ENCODE assay signal across 14 cellular contexts in genomic region chr11:123490527-123490926, GRCh38.
"Had no signal": no experiment of that assay in that cellular context is flagged by ENCODE, and none has a peak within 500 bp of the region (broad histone marks: within the 10 kb centered on the region; RNA-seq: fewer than 3 reads in every experiment).

No MANE protein-coding gene starts in this region.

- H3K4me3 ChIP-seq: esophagus squamous epithelium, heart left ventricle, left ventricle myocardium inferior, prostate gland, right lobe of liver, thyroid gland, uterus had no signal

- H3K36me3 ChIP-seq: esophagus squamous epithelium, heart left ventricle, left ventricle myocardium inferior, prostate gland, right lobe of liver, thyroid gland, uterus had no signal

- DNase-seq: activated CD4-positive, alpha-beta memory T cell treated with anti-CD3 and anti-CD28 coated beads, Interleukin-2, amount 10 ng/mL, durations not matched to agents 7 days and 5 days; activated CD8-positive, alpha-beta memory T cell treated with anti-CD3 and anti-CD28 coated beads, Interleukin-2, amount 50 U/mL, for 48 hours; aorta; esophagus squamous epithelium; foreskin fibroblast; heart left ventricle; islet precursor cell; left ventricle myocardium inferior; occipital lobe; right lobe of liver; thyroid gland; uterus had no signal

- FAIRE-seq: bronchial epithelial cell had no signal

- H3K9me3 ChIP-seq: esophagus squamous epithelium, heart left ventricle, left ventricle myocardium inferior, prostate gland, right lobe of liver, thyroid gland, uterus had no signal

- H3K27ac ChIP-seq: esophagus squamous epithelium, heart left ventricle, left ventricle myocardium inferior, prostate gland, right lobe of liver, thyroid gland, uterus had no signal

- H3K4me1 ChIP-seq: esophagus squamous epithelium, prostate gland, right lobe of liver, uterus had no signal

- H3K27me3 ChIP-seq: esophagus squamous epithelium, heart left ventricle, right lobe of liver, thyroid gland, uterus had no signal
